In genomic region chr2:33812707-33813106, GRCh38 we compare ENCODE assay signal across 19 cellular contexts.
"Had no signal": no experiment of that assay in that cellular context is flagged by ENCODE, and none has a peak within 500 bp of the region (broad histone marks: within the 10 kb centered on the region; RNA-seq: fewer than 3 reads in every experiment).

No MANE protein-coding gene starts in this region.

- H3K9me3 ChIP-seq: colonic mucosa, neutrophil, right atrium auricular region, transverse colon had no signal

- H3K4me1 ChIP-seq: colonic mucosa, right atrium auricular region, transverse colon had no signal

- H3K27ac ChIP-seq: colonic mucosa, neutrophil, right atrium auricular region, transverse colon had no signal

- DNase-seq: activated B cell treated with CpG ODN at 0.5 μM for 24 hours; activated CD4-positive, alpha-beta T cell treated with anti-CD3 and anti-CD28 coated beads, Interleukin-2, amount 10 ng/mL, durations not matched to agents 7 days and 5 days; activated CD8-positive, alpha-beta memory T cell treated with anti-CD3 and anti-CD28 coated beads for 24 hours; activated naive CD4-positive, alpha-beta T cell treated with Interleukin-2 at 50 U/mL for 16 hours; activated naive CD8-positive, alpha-beta T cell treated with anti-CD3 and anti-CD28 coated beads, Interleukin-2, amount 50 U/mL, for 24 hours; caudate nucleus; colonic mucosa; effector CD4-positive, alpha-beta T cell; hippocampal formation; left cardiac atrium; naive thymus-derived CD4-positive, alpha-beta T cell; posterior cingulate gyrus; T-helper 2 cell; transverse colon had no signal

- H3K4me3 ChIP-seq: colonic mucosa, lung, right atrium auricular region, transverse colon had no signal

- FAIRE-seq: TTC549 had no signal

- ATAC-seq: activated naive CD8-positive, alpha-beta T cell treated with anti-CD3 and anti-CD28 coated beads, Interleukin-2, amount 50 U/mL, for 24 hours; left cardiac atrium; naive thymus-derived CD4-positive, alpha-beta T cell; stimulated activated memory B cell treated with anti-CD40 and anti-IgM and Interleukin-4, amounts not matched to agents 10 μg/mL and 1 μg/mL and 100 μg/mL, for 72 hours had no signal
